Comparison of ENCODE assay signal across 1 cellular context in the genomic region with DNA sequence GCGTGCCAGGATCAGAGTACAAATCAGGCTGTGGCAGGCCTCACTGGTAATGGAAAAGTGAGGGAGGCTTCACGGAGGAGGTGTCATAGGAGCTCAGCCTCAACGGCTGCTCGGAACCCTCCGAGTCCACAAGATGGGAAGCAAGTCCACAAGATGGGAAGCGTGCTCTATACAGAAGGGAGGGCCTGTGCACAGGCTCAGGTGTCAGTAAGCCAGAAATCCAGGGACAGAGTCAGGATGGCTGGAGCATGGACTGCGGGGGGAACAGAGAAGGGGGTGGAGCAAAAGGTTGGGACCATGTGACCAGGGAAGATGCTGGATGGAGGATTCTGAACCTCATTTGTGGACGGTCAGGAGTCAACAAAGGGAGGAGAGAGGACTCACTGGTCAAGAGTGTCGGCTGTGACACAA.
TF ChIP-seq lines count a peak whose summit lies in the region.

No MANE protein-coding gene starts in this region.

TF ChIP-seq in K562, 482 proteins besides CTCF, POLR2A, EP300 and RAD21:
- TF ChIP-seq MECOM (CRISPR knock-in tag; IDR thresholded peaks at IDR 0.05) (no peak), FOXA3 (CRISPR knock-in tag; conservative IDR thresholded peaks at IDR 0.05 in 1 of 2, IDR thresholded peaks at IDR 0.05 in 1 of 2) (no peak), ZFP36 (IDR thresholded peaks at IDR 0.05; ENCODE audit: low read depth, low read length, partially characterized antibody) (peak; percentile 84), ZNF143 (CRISPR knock-in tag; IDR thresholded peaks at IDR 0.05) (no peak), MAFK (IDR thresholded peaks at IDR 0.05; ENCODE audit: low read length) (no peak), HEY1 (CRISPR knock-in tag; IDR thresholded peaks at IDR 0.05; ENCODE audit: borderline replicate concordance) (no peak), SMC3 (conservative IDR thresholded peaks at IDR 0.05; ENCODE audit: insufficient read depth, low read depth, low read length) (no peak), RUNX1 (IDR thresholded peaks at IDR 0.05; ENCODE audit: low read depth) (no peak), ZNF239 (CRISPR knock-in tag; IDR thresholded peaks at IDR 0.05) (no peak), ZC3H8 (IDR thresholded peaks at IDR 0.05) (no peak), NEUROD1 (IDR thresholded peaks at IDR 0.05; ENCODE audit: borderline replicate concordance, low read depth, low read length, partially characterized antibody) (no peak), ZNF75A (CRISPR knock-in tag; IDR thresholded peaks at IDR 0.05) (no peak)
- TF ChIP-seq, protein P1, sequence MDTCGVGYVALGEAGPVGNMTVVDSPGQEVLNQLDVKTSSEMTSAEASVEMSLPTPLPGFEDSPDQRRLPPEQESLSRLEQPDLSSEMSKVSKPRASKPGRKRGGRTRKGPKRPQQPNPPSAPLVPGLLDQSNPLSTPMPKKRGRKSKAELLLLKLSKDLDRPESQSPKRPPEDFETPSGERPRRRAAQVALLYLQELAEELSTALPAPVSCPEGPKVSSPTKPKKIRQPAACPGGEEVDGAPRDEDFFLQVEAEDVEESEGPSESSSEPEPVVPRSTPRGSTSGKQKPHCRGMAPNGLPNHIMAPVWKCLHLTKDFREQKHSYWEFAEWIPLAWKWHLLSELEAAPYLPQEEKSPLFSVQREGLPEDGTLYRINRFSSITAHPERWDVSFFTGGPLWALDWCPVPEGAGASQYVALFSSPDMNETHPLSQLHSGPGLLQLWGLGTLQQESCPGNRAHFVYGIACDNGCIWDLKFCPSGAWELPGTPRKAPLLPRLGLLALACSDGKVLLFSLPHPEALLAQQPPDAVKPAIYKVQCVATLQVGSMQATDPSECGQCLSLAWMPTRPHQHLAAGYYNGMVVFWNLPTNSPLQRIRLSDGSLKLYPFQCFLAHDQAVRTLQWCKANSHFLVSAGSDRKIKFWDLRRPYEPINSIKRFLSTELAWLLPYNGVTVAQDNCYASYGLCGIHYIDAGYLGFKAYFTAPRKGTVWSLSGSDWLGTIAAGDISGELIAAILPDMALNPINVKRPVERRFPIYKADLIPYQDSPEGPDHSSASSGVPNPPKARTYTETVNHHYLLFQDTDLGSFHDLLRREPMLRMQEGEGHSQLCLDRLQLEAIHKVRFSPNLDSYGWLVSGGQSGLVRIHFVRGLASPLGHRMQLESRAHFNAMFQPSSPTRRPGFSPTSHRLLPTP (IDR thresholded peaks at IDR 0.05; ENCODE audit: borderline replicate concordance, extremely low read depth, insufficient read length): no peak
- TF ChIP-seq, protein P2, sequence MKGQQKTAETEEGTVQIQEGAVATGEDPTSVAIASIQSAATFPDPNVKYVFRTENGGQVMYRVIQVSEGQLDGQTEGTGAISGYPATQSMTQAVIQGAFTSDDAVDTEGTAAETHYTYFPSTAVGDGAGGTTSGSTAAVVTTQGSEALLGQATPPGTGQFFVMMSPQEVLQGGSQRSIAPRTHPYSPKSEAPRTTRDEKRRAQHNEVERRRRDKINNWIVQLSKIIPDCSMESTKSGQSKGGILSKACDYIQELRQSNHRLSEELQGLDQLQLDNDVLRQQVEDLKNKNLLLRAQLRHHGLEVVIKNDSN (CRISPR knock-in tag; IDR thresholded peaks at IDR 0.05): peak; percentile 57; the same call in 1 of the 2 replicates
- TF ChIP-seq, protein P3, sequence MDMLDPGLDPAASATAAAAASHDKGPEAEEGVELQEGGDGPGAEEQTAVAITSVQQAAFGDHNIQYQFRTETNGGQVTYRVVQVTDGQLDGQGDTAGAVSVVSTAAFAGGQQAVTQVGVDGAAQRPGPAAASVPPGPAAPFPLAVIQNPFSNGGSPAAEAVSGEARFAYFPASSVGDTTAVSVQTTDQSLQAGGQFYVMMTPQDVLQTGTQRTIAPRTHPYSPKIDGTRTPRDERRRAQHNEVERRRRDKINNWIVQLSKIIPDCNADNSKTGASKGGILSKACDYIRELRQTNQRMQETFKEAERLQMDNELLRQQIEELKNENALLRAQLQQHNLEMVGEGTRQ (CRISPR knock-in tag; IDR thresholded peaks at IDR 0.05): 0 out of 2 replicates have a peak, but pooled peaks have one; percentile 19
- TF ChIP-seq, protein P4, sequence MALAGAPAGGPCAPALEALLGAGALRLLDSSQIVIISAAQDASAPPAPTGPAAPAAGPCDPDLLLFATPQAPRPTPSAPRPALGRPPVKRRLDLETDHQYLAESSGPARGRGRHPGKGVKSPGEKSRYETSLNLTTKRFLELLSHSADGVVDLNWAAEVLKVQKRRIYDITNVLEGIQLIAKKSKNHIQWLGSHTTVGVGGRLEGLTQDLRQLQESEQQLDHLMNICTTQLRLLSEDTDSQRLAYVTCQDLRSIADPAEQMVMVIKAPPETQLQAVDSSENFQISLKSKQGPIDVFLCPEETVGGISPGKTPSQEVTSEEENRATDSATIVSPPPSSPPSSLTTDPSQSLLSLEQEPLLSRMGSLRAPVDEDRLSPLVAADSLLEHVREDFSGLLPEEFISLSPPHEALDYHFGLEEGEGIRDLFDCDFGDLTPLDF (CRISPR knock-in tag; IDR thresholded peaks at IDR 0.05): no peak
TF ChIP-seq in K562: peak in this region for 3.
